In genomic region chr1:245016700-245017099, GRCh38 we compare ENCODE assay signal across 25 cellular contexts.
DNase-seq lines count a peak whose midpoint lies in the region; ATAC-seq, FAIRE-seq and TF ChIP-seq lines count a peak whose summit lies in the region.
"Had no signal": no experiment of that assay in that cellular context is flagged by ENCODE, and none has a peak within 500 bp of the region (broad histone marks: within the 10 kb centered on the region; RNA-seq: fewer than 3 reads in every experiment).

No MANE protein-coding gene starts in this region.

- H3K27ac ChIP-seq in CD8-positive, alpha-beta T cell (ENCODE audit: low read depth, low read length) = no peak overlapping the region
- no peak overlapping the region for H3K27ac ChIP-seq in pancreas
- H3K27ac ChIP-seq in WERI-Rb-1 = no peak overlapping the region
- H3K27ac ChIP-seq: brain microvascular endothelial cell, coronary artery, HL-60, transverse colon had no signal

- H3K36me3 ChIP-seq in CD8-positive, alpha-beta T cell (ENCODE audit: insufficient read depth, low read length) = no peaks in the 10 kb centered on the region
- no peaks in the 10 kb centered on the region for H3K36me3 ChIP-seq in pancreas
- no peaks in the 10 kb centered on the region for H3K36me3 ChIP-seq in WERI-Rb-1
- H3K36me3 ChIP-seq: brain microvascular endothelial cell, transverse colon had no signal

- H3K4me3 ChIP-seq in CD8-positive, alpha-beta T cell (ENCODE audit: low read depth, low read length) = no peak overlapping the region
- H3K4me3 ChIP-seq in pancreas (no peak overlapping the region), WERI-Rb-1 (ENCODE audit: low read depth, low read length) (no peak overlapping the region)
- H3K4me3 ChIP-seq: coronary artery, smooth muscle cell, transverse colon had no signal

- peak; percentile 29 for DNase-seq in COLO668 (lab: John Stamatoyannopoulos, UW; ENCODE audit: unreplicated experiment)
- DNase-seq in DMS79 (lab: John Stamatoyannopoulos, UW) = peak; percentile 86
- DNase-seq in NCI-H2107 (lab: John Stamatoyannopoulos, UW) = peak; percentile 48
- DNase-seq in WTC11 (ENCODE audit: low spot score) = no peak
- DNase-seq in CD8-positive, alpha-beta T cell = no peak
- no peak for DNase-seq in pancreas
- no peak for DNase-seq in WERI-Rb-1
- no peak for DNase-seq in chondrocyte (ENCODE audit: low spot score)
- DNase-seq: activated CD4-positive, alpha-beta T cell treated with anti-CD3 and anti-CD28 coated beads for 1 hour; activated naive CD8-positive, alpha-beta T cell treated with anti-CD3 and anti-CD28 coated beads, Interleukin-2, amount 50 U/mL, for 24 hours; brain microvascular endothelial cell; CD4-positive, CD25-positive, alpha-beta regulatory T cell; glutamatergic neuron; immature natural killer cell; NCI-H2171 treated with DMSO at 0.1 percent for 48 hours; stimulated activated CD4-positive, alpha-beta T cell treated with anti-CD3 and anti-CD28 coated beads, Interleukin-2, amount 100 ng/mL, for 48 hours; stimulated activated naive CD8-positive, alpha-beta T cell treated with anti-CD3 and anti-CD28 coated beads, Interleukin-15, Interleukin-2, amounts not matched to agents 100 U/mL and 50 U/mL, for 24 hours; transverse colon had no signal

- no peaks in the 10 kb centered on the region for H3K4me1 ChIP-seq in CD8-positive, alpha-beta T cell (ENCODE audit: insufficient read depth, low read length)
- H3K4me1 ChIP-seq in pancreas = no peaks in the 10 kb centered on the region
- H3K4me1 ChIP-seq: transverse colon had no signal

- FAIRE-seq in pancreas (lab: Jason Lieb, UNC) = no peak
- FAIRE-seq: endometrium, H1 had no signal

- ATAC-seq in WTC11 = no peak
- no peak for ATAC-seq in CD8-positive, alpha-beta T cell
- no peak for ATAC-seq in pancreas
- ATAC-seq: activated naive CD8-positive, alpha-beta T cell treated with anti-CD3 and anti-CD28 coated beads, Interleukin-2, amount 50 U/mL, for 24 hours; activated T-helper 17 cell treated with anti-CD3 and anti-CD28 coated beads, Interleukin-2, amount 50 U/mL, for 72 hours; SK-N-SH treated with all-trans-retinoic acid at 6 μM for 48 hours; stimulated activated naive CD8-positive, alpha-beta T cell treated with anti-CD3 and anti-CD28 coated beads, Interleukin-15, Interleukin-2, amounts not matched to agents 100 U/mL and 50 U/mL, for 24 hours had no signal

- H3K27me3 Mint-ChIP-seq in WTC11 (ENCODE audit: low read depth) (no peaks in the 10 kb centered on the region), chondrocyte (ENCODE audit: low read depth) (no peaks in the 10 kb centered on the region)
- H3K27me3 Mint-ChIP-seq in CD8-positive, alpha-beta T cell (ENCODE audit: low read depth) = no peaks in the 10 kb centered on the region
- H3K27me3 Mint-ChIP-seq: activated naive CD8-positive, alpha-beta T cell treated with anti-CD3 and anti-CD28 coated beads, Interleukin-2, amount 50 U/mL, for 24 hours; activated T-helper 17 cell treated with anti-CD3 and anti-CD28 coated beads, Interleukin-2, amount 50 U/mL, for 72 hours; CD4-positive, CD25-positive, alpha-beta regulatory T cell had no signal

- H3K27ac Mint-ChIP-seq in WTC11 (0 out of 2 replicates have a peak overlapping the region, but pooled peaks have one; percentile 51), chondrocyte (ENCODE audit: unreplicated experiment) (no peak overlapping the region)
- H3K27ac Mint-ChIP-seq in CD8-positive, alpha-beta T cell = no peak overlapping the region
- H3K27ac Mint-ChIP-seq: activated naive CD8-positive, alpha-beta T cell treated with anti-CD3 and anti-CD28 coated beads, Interleukin-2, amount 50 U/mL, for 24 hours; immature natural killer cell had no signal

- H3K36me3 Mint-ChIP-seq in WTC11 (peaks cover 4% of the 10 kb centered on the region), chondrocyte (ENCODE audit: low read depth) (no peaks in the 10 kb centered on the region)
- H3K36me3 Mint-ChIP-seq in CD8-positive, alpha-beta T cell = no peaks in the 10 kb centered on the region
- H3K36me3 Mint-ChIP-seq: immature natural killer cell had no signal

- POLR2A ChIA-PET in WTC11 (lab: Charles Lee) = no interaction called here
- POLR2A ChIA-PET in CD8-positive, alpha-beta T cell (lab: Charles Lee) = interaction anchor here (0.7 kb wide), 1 partner anchor 148 kb away, joined by 3 read pairs; no protein-coding TSS in a partner anchor

- no peaks in the 10 kb centered on the region for H3K9me3 ChIP-seq in CD8-positive, alpha-beta T cell (ENCODE audit: low read length)
- H3K9me3 ChIP-seq in pancreas = no peaks in the 10 kb centered on the region
- H3K9me3 ChIP-seq in WERI-Rb-1 (ENCODE audit: severe bottlenecking) = no peaks in the 10 kb centered on the region
- H3K9me3 ChIP-seq: transverse colon had no signal

- CTCF ChIA-PET in WTC11 (lab: Charles Lee) = no interaction called here
- CTCF ChIA-PET in CD8-positive, alpha-beta T cell (lab: Charles Lee) = interaction anchor here (1.2 kb wide), 1 partner anchor 26 kb away, joined by 3 read pairs; no protein-coding TSS in a partner anchor

- TF ChIP-seq CTCF in WTC11 (IDR thresholded peaks at IDR 0.05) (no peak), pancreas (IDR thresholded peaks at IDR 0.05) (no peak), WERI-Rb-1 (IDR thresholded peaks at IDR 0.05; ENCODE audit: low read depth, low read length) (no peak), chondrocyte (IDR thresholded peaks at IDR 0.05) (no peak)
- TF ChIP-seq CTCF in CD8-positive, alpha-beta T cell (IDR thresholded peaks at IDR 0.05) = no peak

- H3K9me3 Mint-ChIP-seq in WTC11 (no peaks in the 10 kb centered on the region; the same call in 1 of the 2 replicates), chondrocyte (ENCODE audit: low read depth) (no peaks in the 10 kb centered on the region)
- H3K9me3 Mint-ChIP-seq in CD8-positive, alpha-beta T cell = no peaks in the 10 kb centered on the region
- H3K9me3 Mint-ChIP-seq: activated naive CD8-positive, alpha-beta T cell treated with anti-CD3 and anti-CD28 coated beads, Interleukin-2, amount 50 U/mL, for 24 hours; activated T-helper 17 cell treated with anti-CD3 and anti-CD28 coated beads, Interleukin-2, amount 50 U/mL, for 72 hours; immature natural killer cell had no signal

- no peaks in the 10 kb centered on the region for H3K27me3 ChIP-seq in CD8-positive, alpha-beta T cell (ENCODE audit: insufficient read depth, low read length)
- no peaks in the 10 kb centered on the region for H3K27me3 ChIP-seq in pancreas
- H3K27me3 ChIP-seq in WERI-Rb-1 (ENCODE audit: insufficient read depth, low read depth, severe bottlenecking) = no peaks in the 10 kb centered on the region
- H3K27me3 ChIP-seq: brain microvascular endothelial cell, transverse colon had no signal

- H3K4me1 Mint-ChIP-seq in WTC11 (peaks cover 14% of the 10 kb centered on the region), chondrocyte (ENCODE audit: low read depth) (peaks cover 10% of the 10 kb centered on the region)
- peaks cover 2% of the 10 kb centered on the region for H3K4me1 Mint-ChIP-seq in CD8-positive, alpha-beta T cell (ENCODE audit: low read depth)
- H3K4me1 Mint-ChIP-seq: activated T-helper 17 cell treated with anti-CD3 and anti-CD28 coated beads, Interleukin-2, amount 50 U/mL, for 72 hours had no signal

- no peak overlapping the region for H3K4me3 Mint-ChIP-seq in WTC11
- H3K4me3 Mint-ChIP-seq in CD8-positive, alpha-beta T cell = no peak overlapping the region
- H3K4me3 Mint-ChIP-seq in chondrocyte (ENCODE audit: unreplicated experiment) = no peak overlapping the region
- H3K4me3 Mint-ChIP-seq: activated naive CD8-positive, alpha-beta T cell treated with anti-CD3 and anti-CD28 coated beads, Interleukin-2, amount 50 U/mL, for 24 hours; activated T-helper 17 cell treated with anti-CD3 and anti-CD28 coated beads, Interleukin-2, amount 50 U/mL, for 72 hours; CD4-positive, CD25-positive, alpha-beta regulatory T cell; immature natural killer cell had no signal

- intact Hi-C loops in CD8-positive, alpha-beta T cell (cut with DNase I, micrococcal nuclease) = no loop called here
- intact Hi-C loops in pancreas (cut with DNase I) = no loop called here

- WGBS in pancreas, 2 donors = 77 to 84% methylated on average over 4 of the region's 4 CpGs

TF ChIP-seq in WTC11, 78 proteins besides CTCF, POLR2A, EP300 and RAD21 (continues in another document):
- TF ChIP-seq STAT6 (CRISPR knock-in tag; conservative IDR thresholded peaks at IDR 0.05; ENCODE audit: low read depth) = no peak
- TF ChIP-seq ZNF232 (CRISPR knock-in tag; IDR thresholded peaks at IDR 0.05) = no peak
- TF ChIP-seq PRRX2 (CRISPR knock-in tag; IDR thresholded peaks at IDR 0.05) = no peak
- TF ChIP-seq ERG (CRISPR knock-in tag; IDR thresholded peaks at IDR 0.05) = no peak
- no peak for TF ChIP-seq NFE2L1 (CRISPR knock-in tag; IDR thresholded peaks at IDR 0.05)
- no peak for TF ChIP-seq ELF4 (CRISPR knock-in tag; IDR thresholded peaks at IDR 0.05; ENCODE audit: low read depth)
- TF ChIP-seq SOX15 (CRISPR knock-in tag; IDR thresholded peaks at IDR 0.05) = no peak

Comparison
In these comparisons a context has a peak if more than half of its experiments do, and no peak if none do; other contexts are left out.
1. DNase-seq: peak in COLO668 (single experiment), DMS79 (single experiment) and NCI-H2107 (single experiment); none in WTC11 (single experiment), CD8-positive, alpha-beta T cell (0 of 7), pancreas (0 of 6), WERI-Rb-1 (single experiment) and chondrocyte (single experiment).